29 cellular contexts compared by ENCODE assay signal in genomic region chr1:14977338-14977931, GRCh38.
DNase-seq lines count a peak whose midpoint lies in the region; ATAC-seq, FAIRE-seq and TF ChIP-seq lines count a peak whose summit lies in the region.
"Had no signal": no experiment of that assay in that cellular context is flagged by ENCODE, and none has a peak within 500 bp of the region (broad histone marks: within the 10 kb centered on the region; RNA-seq: fewer than 3 reads in every experiment).

No MANE protein-coding gene starts in this region.

- no peak overlapping the region for H3K4me3 ChIP-seq in HEK293 (ENCODE audit: low read depth, low read length)
- H3K4me3 ChIP-seq: ascending aorta, dorsolateral prefrontal cortex, psoas muscle, smooth muscle cell, thoracic aorta had no signal

- no peaks in the 10 kb centered on the region for H3K4me1 ChIP-seq in HEK293 (ENCODE audit: control insufficient read depth, insufficient read depth, low read length)
- H3K4me1 ChIP-seq: psoas muscle had no signal

- DNase-seq in RCC 7860 (ENCODE audit: low spot score) = peak; percentile 97
- peak; percentile 94 for DNase-seq in renal cortical epithelial cell (ENCODE audit: low read depth)
- DNase-seq in OCI-M2 (lab: John Stamatoyannopoulos, UW; ENCODE audit: unreplicated experiment) = no peak
- no peak for DNase-seq in dermis blood vessel endothelial cell
- no peak for DNase-seq in G401 (ENCODE audit: low spot score)
- DNase-seq: activated CD4-positive, alpha-beta T cell treated with anti-CD3 and anti-CD28 coated beads for 4 hours; activated CD8-positive, alpha-beta memory T cell treated with anti-CD3 and anti-CD28 coated beads, Interleukin-2, amount 10 ng/mL, durations not matched to agents 7 days and 5 days; CD4-positive, alpha-beta memory T cell; DMS53; dorsolateral prefrontal cortex; islet precursor cell; mammary epithelial cell; NCI-H187; NCI-H2227 treated with DMSO at 0.1 percent for 48 hours; NCI-H748 treated with DMSO at 0.1 percent for 48 hours; psoas muscle; SHP77; stimulated activated CD4-positive, alpha-beta T cell treated with anti-CD3 and anti-CD28 coated beads, Interleukin-2, amount 100 ng/mL, for 48 hours; stimulated activated naive CD4-positive, alpha-beta T cell; T-helper 1 cell had no signal

- H3K27ac ChIP-seq in HEK293 (ENCODE audit: extremely low read depth, low read depth, low read length) = no peak overlapping the region
- H3K27ac ChIP-seq: epithelial cell of prostate, KMS-11, neutrophil, psoas muscle had no signal

- FAIRE-seq in RCC 7860 (lab: Jason Lieb, UNC) = peak; percentile 96
- FAIRE-seq: frontal cortex had no signal

- ATAC-seq in esophagus mucosa = peak; percentile 94
- ATAC-seq: activated CD8-positive, alpha-beta memory T cell treated with anti-CD3 and anti-CD28 coated beads, Interleukin-2, amount 10 ng/mL, durations not matched to agents 7 days and 5 days; psoas muscle had no signal

- CTCF ChIA-PET in HEK293 (lab: Yijun Ruan, JAX) = no interaction called here

- in situ Hi-C loops in G401 (cut with HindIII; ENCODE audit: low sequenced_read_pairs) = no loop called here

- POLR2A ChIA-PET in HEK293 (lab: Yijun Ruan, JAX) = no interaction called here

- TF ChIP-seq CTCF in HEK293 (tag by site-specific recombination; IDR thresholded peaks at IDR 0.05) = no peak

- H3K9me3 ChIP-seq in HEK293 (ENCODE audit: control insufficient read depth, insufficient read depth, low read depth, low read length) = no peaks in the 10 kb centered on the region
- H3K9me3 ChIP-seq: ascending aorta, neutrophil, psoas muscle, thoracic aorta had no signal

- peaks cover 0 to 10% of the 10 kb centered on the region in 2 experiments; a peak in 1 of 3 replicates for H3K36me3 ChIP-seq in HEK293 (ENCODE audit: control insufficient read depth in 2 of 2, insufficient read depth in 1 of 2, low read length in 2 of 2)
- H3K36me3 ChIP-seq: ascending aorta, neutrophil, thoracic aorta had no signal

TF ChIP-seq in HEK293, 187 proteins besides CTCF, POLR2A, EP300 and RAD21:
- peak; percentile 71 for TF ChIP-seq SCRT1 (tag by site-specific recombination; IDR thresholded peaks at IDR 0.05; ENCODE audit: borderline replicate concordance)
- TF ChIP-seq SCRT2 (tag by site-specific recombination; IDR thresholded peaks at IDR 0.05) = peak; percentile 77
- TF ChIP-seq ZNF155 (tag by site-specific recombination; IDR thresholded peaks at IDR 0.05) = no peak
TF ChIP-seq in HEK293: peak in this region for 2.

Comparison
In these comparisons a context has a peak if more than half of its experiments do, and no peak if none do; other contexts are left out.
1. DNase-seq: peak in RCC 7860 (single experiment) and renal cortical epithelial cell (single experiment); none in OCI-M2 (single experiment), dermis blood vessel endothelial cell (single experiment) and G401 (single experiment).